Comparison of ENCODE assay signal across 34 cellular contexts in the genomic region with DNA sequence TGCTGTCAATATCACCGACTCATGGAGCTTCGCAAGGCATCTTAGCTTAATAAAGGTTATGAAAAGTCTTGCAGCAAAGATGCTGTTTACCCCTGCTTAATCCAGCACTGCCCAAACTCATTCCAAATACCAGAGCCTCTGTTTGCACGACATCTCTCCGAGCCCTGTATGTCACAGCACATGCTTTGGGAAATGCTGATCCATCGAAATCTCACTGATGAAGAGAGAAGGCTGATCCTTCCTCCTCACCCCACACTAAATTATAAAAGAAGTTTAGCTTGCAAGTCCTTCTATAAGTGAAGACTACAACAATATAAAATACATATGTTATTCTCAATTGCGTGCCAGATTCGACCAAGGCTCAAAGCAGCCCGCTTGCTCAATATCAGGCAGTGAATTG. TPM values are rescaled to one million over a fixed set of nuclear protein-coding genes. Genes with fewer than 3 reads are reported as not detected.
"Had no signal": no experiment of that assay in that cellular context is flagged by ENCODE, and none has a peak within 500 bp of the region (broad histone marks: within the 10 kb centered on the region; RNA-seq: fewer than 3 reads in every experiment).

No MANE protein-coding gene starts in this region.

- H3K27ac ChIP-seq: brain microvascular endothelial cell, coronary artery, dorsolateral prefrontal cortex, foreskin keratinocyte, gastrocnemius medialis, heart left ventricle, WERI-Rb-1 had no signal

- H3K4me1 ChIP-seq: foreskin keratinocyte, gastrocnemius medialis had no signal

- H3K9me3 ChIP-seq: gastrocnemius medialis, heart left ventricle had no signal

- H3K27me3 ChIP-seq: dorsolateral prefrontal cortex, gastrocnemius medialis had no signal

- H3K36me3 ChIP-seq: brain microvascular endothelial cell, gastrocnemius medialis, heart left ventricle had no signal

- DNase-seq: activated B cell treated with CpG ODN at 0.5 μM for 24 hours; activated CD4-positive, alpha-beta T cell treated with anti-CD3 and anti-CD28 coated beads for 48 hours; activated CD4-positive, alpha-beta T cell treated with anti-CD3 and anti-CD28 coated beads, Interleukin-2, amount 50 U/mL, for 1 hour; activated CD4-positive, alpha-beta T cell treated with anti-CD3 and anti-CD28 coated beads, Interleukin-2, amount 50 U/mL, for 48 hours; activated CD8-positive, alpha-beta memory T cell treated with anti-CD3 and anti-CD28 coated beads for 24 hours; activated CD8-positive, alpha-beta T cell treated with anti-CD3 and anti-CD28 coated beads for 36 hours; activated effector memory CD4-positive, alpha-beta T cell treated with anti-CD3 and anti-CD28 coated beads, Interleukin-2, amount 50 U/mL, for 16 hours; activated naive CD4-positive, alpha-beta T cell treated with anti-CD3 and anti-CD28 coated beads, Interleukin-2, amount 10 ng/mL, durations not matched to agents 7 days and 5 days; activated naive CD8-positive, alpha-beta T cell treated with anti-CD3 and anti-CD28 coated beads, Interleukin-2, amount 10 ng/mL, durations not matched to agents 7 days and 5 days; activated T-cell treated with anti-CD3 and anti-CD28 coated beads, Interleukin-2, amount 50 U/mL, for 4 hours; amniotic stem cell; anterior cingulate cortex; brain microvascular endothelial cell; dorsolateral prefrontal cortex; effector memory CD4-positive, alpha-beta T cell; endodermal cell; foreskin keratinocyte; gastrocnemius medialis; glutamatergic neuron; heart left ventricle; T-helper 2 cell; WERI-Rb-1 had no signal

- FAIRE-seq: astrocyte, bronchial epithelial cell had no signal

- H3K36me3 Mint-ChIP-seq: activated naive CD4-positive, alpha-beta T cell treated with anti-CD3 and anti-CD28 coated beads, Interleukin-2, amount 10 ng/mL, durations not matched to agents 7 days and 5 days; activated naive CD4-positive, alpha-beta T cell treated with anti-CD3 and anti-CD28 coated beads, Interleukin-2, amount 50 U/mL, for 72 hours; activated naive CD8-positive, alpha-beta T cell treated with anti-CD3 and anti-CD28 coated beads, Interleukin-2, amount 10 ng/mL, durations not matched to agents 7 days and 5 days had no signal

- H3K9me3 Mint-ChIP-seq: activated B cell treated with CpG ODN at 0.5 μM for 24 hours; activated CD8-positive, alpha-beta T cell treated with anti-CD3 and anti-CD28 coated beads for 36 hours; activated naive CD4-positive, alpha-beta T cell treated with anti-CD3 and anti-CD28 coated beads, Interleukin-2, amount 10 ng/mL, durations not matched to agents 7 days and 5 days; activated naive CD4-positive, alpha-beta T cell treated with anti-CD3 and anti-CD28 coated beads, Interleukin-2, amount 50 U/mL, for 72 hours; activated naive CD8-positive, alpha-beta T cell treated with anti-CD3 and anti-CD28 coated beads, Interleukin-2, amount 10 ng/mL, durations not matched to agents 7 days and 5 days; activated T-cell treated with anti-CD3 and anti-CD28 coated beads, Interleukin-2, amount 50 U/mL, for 4 hours; activated T-helper 1 cell treated with anti-CD3 and anti-CD28 coated beads, Interleukin-12 subunit alpha, Interleukin-12 subunit beta, Interleukin-2, Interleukin-4 antibody, amounts not matched to agents 30 ng/mL and 10 ng/mL and 1 ng/mL, durations not matched to agents 14 hours and 24 hours and 36 hours; activated T-helper 2 cell treated with anti-CD3 and anti-CD28 coated beads, Interferon-gamma antibody, Interleukin-2, Interleukin-4, amounts not matched to agents 10 μg/mL and 5 μg/mL and 100 μg/mL, durations not matched to agents 14 hours and 24 hours and 36 hours; central memory CD8-positive, alpha-beta T cell; dendritic cell treated with granulocyte-macrophage colony-stimulating factor and Interleukin-4, amounts not matched to agents 40 ng/mL and 50 ng/mL, for 4 days; endodermal cell had no signal

- ATAC-seq: activated CD4-positive, CD25-positive, alpha-beta regulatory T cell treated with anti-CD3 and anti-CD28 coated beads, Interleukin-2, amount 50 U/mL, for 24 hours; activated CD8-positive, alpha-beta T cell treated with anti-CD3 and anti-CD28 coated beads for 36 hours; activated naive CD4-positive, alpha-beta T cell treated with anti-CD3 and anti-CD28 coated beads, Interleukin-2, amount 50 U/mL, for 72 hours; activated T-cell treated with anti-CD3 and anti-CD28 coated beads, Interleukin-2, amount 50 U/mL, for 4 hours; esophagus mucosa; foreskin keratinocyte; gastrocnemius medialis; heart left ventricle had no signal

- H3K4me1 Mint-ChIP-seq: activated B cell treated with CpG ODN at 0.5 μM for 24 hours; activated naive CD4-positive, alpha-beta T cell treated with anti-CD3 and anti-CD28 coated beads, Interleukin-2, amount 10 ng/mL, durations not matched to agents 7 days and 5 days; activated naive CD8-positive, alpha-beta T cell treated with anti-CD3 and anti-CD28 coated beads, Interleukin-2, amount 10 ng/mL, durations not matched to agents 7 days and 5 days; central memory CD8-positive, alpha-beta T cell had no signal

- H3K4me3 ChIP-seq: coronary artery, dorsolateral prefrontal cortex, gastrocnemius medialis, heart left ventricle had no signal

- H3K4me3 Mint-ChIP-seq: activated B cell treated with CpG ODN at 0.5 μM for 24 hours; activated CD8-positive, alpha-beta T cell treated with anti-CD3 and anti-CD28 coated beads for 36 hours; activated naive CD4-positive, alpha-beta T cell treated with anti-CD3 and anti-CD28 coated beads, Interleukin-2, amount 10 ng/mL, durations not matched to agents 7 days and 5 days; activated naive CD8-positive, alpha-beta T cell treated with anti-CD3 and anti-CD28 coated beads, Interleukin-2, amount 10 ng/mL, durations not matched to agents 7 days and 5 days; activated T-cell treated with anti-CD3 and anti-CD28 coated beads, Interleukin-2, amount 50 U/mL, for 4 hours; activated T-helper 1 cell treated with anti-CD3 and anti-CD28 coated beads, Interleukin-12 subunit alpha, Interleukin-12 subunit beta, Interleukin-2, Interleukin-4 antibody, amounts not matched to agents 30 ng/mL and 10 ng/mL and 1 ng/mL, durations not matched to agents 14 hours and 24 hours and 36 hours; central memory CD8-positive, alpha-beta T cell; dendritic cell treated with granulocyte-macrophage colony-stimulating factor and Interleukin-4, amounts not matched to agents 40 ng/mL and 50 ng/mL, for 4 days; endodermal cell had no signal

- H3K27ac Mint-ChIP-seq: activated B cell treated with CpG ODN at 0.5 μM for 24 hours; activated CD8-positive, alpha-beta T cell treated with anti-CD3 and anti-CD28 coated beads for 36 hours; activated naive CD4-positive, alpha-beta T cell treated with anti-CD3 and anti-CD28 coated beads, Interleukin-2, amount 10 ng/mL, durations not matched to agents 7 days and 5 days; activated naive CD4-positive, alpha-beta T cell treated with anti-CD3 and anti-CD28 coated beads, Interleukin-2, amount 50 U/mL, for 72 hours; activated naive CD8-positive, alpha-beta T cell treated with anti-CD3 and anti-CD28 coated beads, Interleukin-2, amount 10 ng/mL, durations not matched to agents 7 days and 5 days; activated T-helper 1 cell treated with anti-CD3 and anti-CD28 coated beads, Interleukin-12 subunit alpha, Interleukin-12 subunit beta, Interleukin-2, Interleukin-4 antibody, amounts not matched to agents 30 ng/mL and 10 ng/mL and 1 ng/mL, durations not matched to agents 14 hours and 24 hours and 36 hours; activated T-helper 2 cell treated with anti-CD3 and anti-CD28 coated beads, Interferon-gamma antibody, Interleukin-2, Interleukin-4, amounts not matched to agents 10 μg/mL and 5 μg/mL and 100 μg/mL, durations not matched to agents 14 hours and 24 hours and 36 hours; dendritic cell treated with granulocyte-macrophage colony-stimulating factor and Interleukin-4, amounts not matched to agents 40 ng/mL and 50 ng/mL, for 4 days; endodermal cell had no signal

RNA-seq across cellular contexts. Expression of a gene that starts 40.8 kb away (rescaled TPM):
- total RNA-seq: activated B cell treated with CpG ODN at 0.5 μM for 24 hours; activated CD8-positive, alpha-beta T cell treated with anti-CD3 and anti-CD28 coated beads for 36 hours; activated naive CD4-positive, alpha-beta T cell treated with anti-CD3 and anti-CD28 coated beads, Interleukin-2, amount 50 U/mL, for 72 hours; activated naive CD8-positive, alpha-beta T cell treated with anti-CD3 and anti-CD28 coated beads, Interleukin-2, amount 10 ng/mL, durations not matched to agents 7 days and 5 days; activated T-helper 1 cell treated with anti-CD3 and anti-CD28 coated beads, Interleukin-12 subunit alpha, Interleukin-12 subunit beta, Interleukin-2, Interleukin-4 antibody, amounts not matched to agents 30 ng/mL and 10 ng/mL and 1 ng/mL, durations not matched to agents 14 hours and 24 hours and 36 hours; activated T-helper 2 cell treated with anti-CD3 and anti-CD28 coated beads, Interferon-gamma antibody, Interleukin-2, Interleukin-4, amounts not matched to agents 10 μg/mL and 5 μg/mL and 100 μg/mL, durations not matched to agents 14 hours and 24 hours and 36 hours; bronchial epithelial cell; endodermal cell; foreskin keratinocyte; T-helper 1 cell treated with Interleukin-12 subunit alpha and Interleukin-12 subunit beta and Interleukin-4 antibody, amounts not matched to agents 30 ng/mL and 1 ng/mL, for 36 hours had no signal
- polyA plus RNA-seq: foreskin keratinocyte had no signal

RNA-seq across cellular contexts. Expression of a gene that starts 52.5 kb away (rescaled TPM):
- total RNA-seq: bronchial epithelial cell, cardiac septum had no signal
